Comparison of ENCODE assay signal across 29 cellular contexts in genomic region chr11:34560511-34560910, GRCh38. TPM values are rescaled to one million over a fixed set of nuclear protein-coding genes. Genes with fewer than 3 reads are reported as not detected.
"Had no signal": no experiment of that assay in that cellular context is flagged by ENCODE, and none has a peak within 500 bp of the region (broad histone marks: within the 10 kb centered on the region; RNA-seq: fewer than 3 reads in every experiment).

No MANE protein-coding gene starts in this region.

- H3K4me1 Mint-ChIP-seq: memory B cell; naive B cell; natural killer cell; neural progenitor cell; stimulated activated memory B cell treated with anti-CD40 and anti-IgM and Interleukin-4, amounts not matched to agents 10 μg/mL and 1 μg/mL and 100 μg/mL, for 72 hours; stimulated activated naive CD8-positive, alpha-beta T cell treated with anti-CD3 and anti-CD28 coated beads, Interleukin-15, amount 100 ng/mL, for 72 hours had no signal

- H3K4me1 ChIP-seq: left ventricle myocardium inferior, right atrium auricular region had no signal

- H3K27ac ChIP-seq: left ventricle myocardium inferior, neural progenitor cell, neutrophil, right atrium auricular region, right lobe of liver, tibial nerve, upper lobe of left lung had no signal

- H3K36me3 Mint-ChIP-seq: memory B cell; naive B cell; natural killer cell; neural progenitor cell; stimulated activated memory B cell treated with anti-CD40 and anti-IgM and Interleukin-4, amounts not matched to agents 10 μg/mL and 1 μg/mL and 100 μg/mL, for 72 hours had no signal

- ATAC-seq: natural killer cell; right lobe of liver; stimulated activated memory B cell treated with anti-CD40 and anti-IgM and Interleukin-4, amounts not matched to agents 10 μg/mL and 1 μg/mL and 100 μg/mL, for 72 hours; stimulated activated naive CD8-positive, alpha-beta T cell treated with anti-CD3 and anti-CD28 coated beads, Interleukin-15, amount 100 ng/mL, for 72 hours had no signal

- H3K27ac Mint-ChIP-seq: memory B cell; naive B cell; natural killer cell; nephron progenitor cell; neural progenitor cell; progenitor cell of endocrine pancreas; stimulated activated memory B cell treated with anti-CD40 and anti-IgM and Interleukin-4, amounts not matched to agents 10 μg/mL and 1 μg/mL and 100 μg/mL, for 72 hours; stimulated activated naive CD8-positive, alpha-beta T cell treated with anti-CD3 and anti-CD28 coated beads, Interleukin-15, amount 100 ng/mL, for 72 hours had no signal

- H3K27me3 ChIP-seq: neural progenitor cell, right atrium auricular region, right lobe of liver, upper lobe of left lung had no signal

- H3K9ac ChIP-seq: neural progenitor cell had no signal

- H2AFZ ChIP-seq: neural progenitor cell had no signal

- H3K4me3 Mint-ChIP-seq: memory B cell; naive B cell; natural killer cell; nephron progenitor cell; neural progenitor cell; stimulated activated memory B cell treated with anti-CD40 and anti-IgM and Interleukin-4, amounts not matched to agents 10 μg/mL and 1 μg/mL and 100 μg/mL, for 72 hours; stimulated activated naive CD8-positive, alpha-beta T cell treated with anti-CD3 and anti-CD28 coated beads, Interleukin-15, amount 100 ng/mL, for 72 hours had no signal

- H3K9me3 ChIP-seq: left ventricle myocardium inferior, neutrophil, right atrium auricular region, right lobe of liver, tibial nerve, upper lobe of left lung had no signal

- H3K4me3 ChIP-seq: left ventricle myocardium inferior, lung, neural progenitor cell, right atrium auricular region, right lobe of liver, smooth muscle cell, tibial nerve, upper lobe of left lung had no signal

- H3K36me3 ChIP-seq: left ventricle myocardium inferior, neural progenitor cell, neutrophil, right atrium auricular region, right lobe of liver, tibial nerve, upper lobe of left lung had no signal

- H3K9me3 Mint-ChIP-seq: memory B cell; natural killer cell; nephron progenitor cell; neural progenitor cell; stimulated activated memory B cell treated with anti-CD40 and anti-IgM and Interleukin-4, amounts not matched to agents 10 μg/mL and 1 μg/mL and 100 μg/mL, for 72 hours; stimulated activated naive CD8-positive, alpha-beta T cell treated with anti-CD3 and anti-CD28 coated beads, Interleukin-15, amount 100 ng/mL, for 72 hours had no signal

- DNase-seq: hypothalamus; islet precursor cell; left ventricle myocardium inferior; naive B cell; natural killer cell; nephron progenitor cell; occipital lobe; right lobe of liver; stimulated activated CD4-positive, alpha-beta T cell treated with anti-CD3 and anti-CD28 coated beads, Interleukin-1b, Interleukin-23, amount 100 ng/mL, for 48 hours; stimulated activated CD4-positive, alpha-beta T cell treated with anti-CD3 and anti-CD28 coated beads, Interleukin-2, amount 100 ng/mL, for 48 hours; stimulated activated CD4-positive, alpha-beta T cell treated with anti-CD3 and anti-CD28 coated beads, Interleukin-4, amount 100 ng/mL, for 4 hours; stimulated activated CD8-positive, alpha-beta memory T cell treated with anti-CD3 and anti-CD28 coated beads, Interleukin-4, amount 100 ng/mL, for 48 hours; stimulated activated naive CD4-positive, alpha-beta T cell treated with Interleukin-2 at 50 U/mL for 16 hours; stimulated activated naive CD8-positive, alpha-beta T cell treated with anti-CD3 and anti-CD28 coated beads, Interleukin-15, amount 100 ng/mL, for 72 hours; substantia nigra; upper lobe of left lung had no signal

- H3K4me2 ChIP-seq: neural progenitor cell, smooth muscle cell had no signal

RNA-seq across cellular contexts. Expression of gene ELF5, which starts 46.9 kb away (rescaled TPM):
- total RNA-seq: kidney epithelial cell, left ventricle myocardium inferior, natural killer cell, occipital lobe, osteocyte, pulmonary artery endothelial cell, right atrium auricular region, skeletal muscle tissue, tibial nerve had no signal
- polyA plus RNA-seq: smooth muscle cell had no signal
